Comparison of ENCODE assay signal across 26 cellular contexts in genomic region chr14:92225731-92226130, GRCh38.
"Had no signal": no experiment of that assay in that cellular context is flagged by ENCODE, and none has a peak within 500 bp of the region (broad histone marks: within the 10 kb centered on the region; RNA-seq: fewer than 3 reads in every experiment).

No MANE protein-coding gene starts in this region.

- DNase-seq: activated B cell treated with CpG ODN at 0.5 μM for 24 hours; activated CD4-positive, alpha-beta T cell treated with anti-CD3 and anti-CD28 coated beads, Interleukin-2, amount 50 U/mL, for 1 hour; activated CD8-positive, alpha-beta T cell treated with anti-CD3 and anti-CD28 coated beads for 36 hours; activated gamma-delta T cell treated with Interleukin-2 at 50 U/mL for 16 hours; activated naive CD4-positive, alpha-beta T cell treated with anti-CD3 and anti-CD28 coated beads, Interleukin-2, amount 50 U/mL, for 16 hours; activated T-cell treated with anti-CD3 and anti-CD28 coated beads, Interleukin-2, amount 50 U/mL, for 4 hours; amygdala; central memory CD4-positive, alpha-beta T cell; dermis blood vessel endothelial cell; effector CD4-positive, alpha-beta T cell; esophagus squamous epithelium; islet precursor cell; naive B cell; nephron progenitor cell; stimulated activated CD4-positive, alpha-beta T cell treated with anti-CD3 and anti-CD28 coated beads, Interleukin-12 subunit alpha, Interleukin-12 subunit beta, amount 100 ng/mL, for 4 hours; stimulated activated CD4-positive, alpha-beta T cell treated with anti-CD3 and anti-CD28 coated beads, Interleukin-4, amount 100 ng/mL, for 1 hour; stimulated activated naive CD8-positive, alpha-beta T cell treated with anti-CD3 and anti-CD28 coated beads, Interleukin-15, Interleukin-2, amounts not matched to agents 100 U/mL and 50 U/mL, for 24 hours; testis; transverse colon had no signal

- H3K27me3 Mint-ChIP-seq: activated T-helper 17 cell treated with anti-CD3 and anti-CD28 coated beads, Interleukin-2, amount 50 U/mL, for 72 hours had no signal

- H3K27me3 ChIP-seq: esophagus squamous epithelium, gastroesophageal sphincter, testis, transverse colon had no signal

- ATAC-seq: activated CD8-positive, alpha-beta T cell treated with anti-CD3 and anti-CD28 coated beads for 36 hours; activated T-cell treated with anti-CD3 and anti-CD28 coated beads, Interleukin-2, amount 50 U/mL, for 4 hours; activated T-helper 17 cell treated with anti-CD3 and anti-CD28 coated beads, Interleukin-2, amount 50 U/mL, for 72 hours; gastroesophageal sphincter; sciatic nerve; stimulated activated naive CD8-positive, alpha-beta T cell treated with anti-CD3 and anti-CD28 coated beads, Interleukin-15, Interleukin-2, amounts not matched to agents 100 U/mL and 50 U/mL, for 24 hours had no signal

- H3K4me1 ChIP-seq: esophagus squamous epithelium, gastroesophageal sphincter, testis, transverse colon had no signal

- H3K4me3 ChIP-seq: esophagus squamous epithelium, gastroesophageal sphincter, hepatocyte, skin epidermis, testis, transverse colon had no signal

- H3K27ac Mint-ChIP-seq: activated B cell treated with CpG ODN at 0.5 μM for 24 hours; activated CD8-positive, alpha-beta T cell treated with anti-CD3 and anti-CD28 coated beads for 36 hours; mesothelial cell of epicardium; nephron progenitor cell had no signal

- H3K4me1 Mint-ChIP-seq: activated B cell treated with CpG ODN at 0.5 μM for 24 hours; activated T-helper 17 cell treated with anti-CD3 and anti-CD28 coated beads, Interleukin-2, amount 50 U/mL, for 72 hours; mesothelial cell of epicardium; naive B cell; nephron progenitor cell had no signal

- H3K9me3 Mint-ChIP-seq: activated B cell treated with CpG ODN at 0.5 μM for 24 hours; activated CD8-positive, alpha-beta T cell treated with anti-CD3 and anti-CD28 coated beads for 36 hours; activated T-cell treated with anti-CD3 and anti-CD28 coated beads, Interleukin-2, amount 50 U/mL, for 4 hours; activated T-helper 17 cell treated with anti-CD3 and anti-CD28 coated beads, Interleukin-2, amount 50 U/mL, for 72 hours had no signal

- H3K4me3 Mint-ChIP-seq: activated B cell treated with CpG ODN at 0.5 μM for 24 hours; activated CD8-positive, alpha-beta T cell treated with anti-CD3 and anti-CD28 coated beads for 36 hours; activated T-cell treated with anti-CD3 and anti-CD28 coated beads, Interleukin-2, amount 50 U/mL, for 4 hours; activated T-helper 17 cell treated with anti-CD3 and anti-CD28 coated beads, Interleukin-2, amount 50 U/mL, for 72 hours; mesothelial cell of epicardium; naive B cell; nephron progenitor cell had no signal

- H3K36me3 Mint-ChIP-seq: mesothelial cell of epicardium, naive B cell had no signal

- H3K36me3 ChIP-seq: esophagus squamous epithelium, gastroesophageal sphincter, neutrophil, transverse colon had no signal

- H3K9me3 ChIP-seq: esophagus squamous epithelium, gastroesophageal sphincter, neutrophil, testis, transverse colon had no signal
